In genomic region chr6:7730003-7730402, GRCh38 we compare ENCODE assay signal across 15 cellular contexts. TPM values are rescaled to one million over a fixed set of nuclear protein-coding genes. Genes with fewer than 3 reads are reported as not detected.
"Had no signal": no experiment of that assay in that cellular context is flagged by ENCODE, and none has a peak within 500 bp of the region (broad histone marks: within the 10 kb centered on the region; RNA-seq: fewer than 3 reads in every experiment).

No MANE protein-coding gene starts in this region.

- H3K9me3 Mint-ChIP-seq: activated B cell treated with CpG ODN at 0.5 μM for 24 hours; activated CD4-positive, alpha-beta T cell treated with anti-CD3 and anti-CD28 coated beads, Interleukin-2, amount 10 ng/mL, durations not matched to agents 7 days and 5 days; activated T-helper 17 cell treated with anti-CD3 and anti-CD28 coated beads, Interleukin-2, amount 50 U/mL, for 72 hours; effector memory CD8-positive, alpha-beta T cell; naive B cell had no signal

- H3K4me1 Mint-ChIP-seq: activated T-helper 17 cell treated with anti-CD3 and anti-CD28 coated beads, Interleukin-2, amount 50 U/mL, for 72 hours had no signal

- H3K9me3 ChIP-seq: adrenal gland, lower lobe of right lung, thyroid gland had no signal

- H3K4me3 ChIP-seq: adrenal gland, lower lobe of right lung, thyroid gland had no signal

- H3K27ac Mint-ChIP-seq: activated B cell treated with CpG ODN at 0.5 μM for 24 hours; activated CD4-positive, alpha-beta T cell treated with anti-CD3 and anti-CD28 coated beads, Interleukin-2, amount 10 ng/mL, durations not matched to agents 7 days and 5 days; activated T-helper 17 cell treated with anti-CD3 and anti-CD28 coated beads, Interleukin-2, amount 50 U/mL, for 72 hours; effector memory CD8-positive, alpha-beta T cell had no signal

- H3K36me3 Mint-ChIP-seq: naive B cell had no signal

- H3K4me3 Mint-ChIP-seq: activated B cell treated with CpG ODN at 0.5 μM for 24 hours; activated CD4-positive, alpha-beta T cell treated with anti-CD3 and anti-CD28 coated beads, Interleukin-2, amount 10 ng/mL, durations not matched to agents 7 days and 5 days; activated T-helper 17 cell treated with anti-CD3 and anti-CD28 coated beads, Interleukin-2, amount 50 U/mL, for 72 hours; effector memory CD8-positive, alpha-beta T cell had no signal

- H3K36me3 ChIP-seq: adrenal gland, brain microvascular endothelial cell, lower lobe of right lung, thyroid gland had no signal

- H3K27ac ChIP-seq: lower lobe of right lung, thyroid gland had no signal

- DNase-seq: activated B cell treated with CpG ODN at 0.5 μM for 24 hours; activated CD4-positive, alpha-beta T cell treated with anti-CD3 and anti-CD28 coated beads, Interleukin-2, amount 10 ng/mL, durations not matched to agents 7 days and 5 days; activated naive CD4-positive, alpha-beta T cell treated with anti-CD3 and anti-CD28 coated beads, Interleukin-2, amount 50 U/mL, for 16 hours; activated T-cell treated with anti-CD3 and anti-CD28 coated beads for 4 hours; adrenal gland; brain microvascular endothelial cell; effector memory CD8-positive, alpha-beta T cell; erythroblast; lower lobe of right lung; naive B cell; stimulated activated CD4-positive, alpha-beta T cell treated with anti-CD3 and anti-CD28 coated beads, Interleukin-4, amount 100 ng/mL, for 4 hours; thyroid gland had no signal

RNA-seq across cellular contexts. Expression of gene BMP6, which starts 4.1 kb away (rescaled TPM):
- total RNA-seq: activated CD4-positive, alpha-beta T cell treated with anti-CD3 and anti-CD28 coated beads, Interleukin-2, amount 10 ng/mL, durations not matched to agents 7 days and 5 days; activated CD8-positive, alpha-beta memory T cell treated with anti-CD3 and anti-CD28 coated beads for 36 hours; T-helper 1 cell treated with Interleukin-12 subunit alpha and Interleukin-12 subunit beta and Interleukin-4 antibody, amounts not matched to agents 30 ng/mL and 1 ng/mL, for 36 hours had no signal
